7 cellular contexts compared by ENCODE assay signal in genomic region chr10:46761471-46761870, GRCh38.
ATAC-seq lines count a peak whose summit lies in the region.

No MANE protein-coding gene starts in this region.

- ATAC-seq in GM18873 (IDR thresholded peaks at IDR 0.05; ENCODE audit: low FRiP score, unreplicated experiment): peak; percentile 89
- ATAC-seq in GM19463 (IDR thresholded peaks at IDR 0.05; ENCODE audit: unreplicated experiment): peak; percentile 86
- ATAC-seq in GM21717 (IDR thresholded peaks at IDR 0.05; ENCODE audit: unreplicated experiment): peak; percentile 56
- ATAC-seq in HG02763 (IDR thresholded peaks at IDR 0.05; ENCODE audit: unreplicated experiment): peak; percentile 81
- peak; percentile 67 for ATAC-seq in HG03045 (IDR thresholded peaks at IDR 0.05; ENCODE audit: unreplicated experiment)
- peak; percentile 91 for ATAC-seq in HG03342 (IDR thresholded peaks at IDR 0.05; ENCODE audit: unreplicated experiment)
- peak; percentile 92 for ATAC-seq in HG03571 (IDR thresholded peaks at IDR 0.05; ENCODE audit: unreplicated experiment)

Comparison
In these comparisons a context has a peak if more than half of its experiments do, and no peak if none do; other contexts are left out.
1. Peak in every context shown above with its lines: ATAC-seq.